Comparison of ENCODE assay signal across 1 cellular context in genomic region chr14:104752338-104752734, GRCh38.
TF ChIP-seq lines count a peak whose summit lies in the region.

No MANE protein-coding gene starts in this region.

TF ChIP-seq in GM12878, 131 proteins besides CTCF, POLR2A, EP300 and RAD21:
- 0 out of 2 replicates have a peak, but pooled peaks have one; percentile 38 for TF ChIP-seq SMARCA5 (IDR thresholded peaks at IDR 0.05)
- TF ChIP-seq IKZF1 (conservative IDR thresholded peaks at IDR 0.05), result no peak
- TF ChIP-seq TCF3 (IDR thresholded peaks at IDR 0.05; ENCODE audit: borderline replicate concordance, insufficient read depth, low read depth, low read length), result no peak
- no peak for TF ChIP-seq ZBTB33 (IDR thresholded peaks at IDR 0.05)
- TF ChIP-seq RUNX3 (IDR thresholded peaks at IDR 0.05; ENCODE audit: low read length), result 0 out of 2 replicates have a peak, but pooled peaks have one; percentile 9
- 0 out of 2 replicates have a peak, but pooled peaks have one; percentile 32 for TF ChIP-seq MLLT1 (IDR thresholded peaks at IDR 0.05)
- no peak for TF ChIP-seq HCFC1 (IDR thresholded peaks at IDR 0.05; ENCODE audit: low read length)
- TF ChIP-seq NKRF (conservative IDR thresholded peaks at IDR 0.05), result peak; percentile 43; the same call in 1 of the 2 replicates
- TF ChIP-seq ZNF384 (IDR thresholded peaks at IDR 0.05; ENCODE audit: borderline replicate concordance, low read depth, low read length), result no peak
- no peak for TF ChIP-seq TBL1XR1 (IDR thresholded peaks at IDR 0.05; ENCODE audit: low read depth, low read length)
